ENCODE assay signal across 9 cellular contexts in the genomic region with DNA sequence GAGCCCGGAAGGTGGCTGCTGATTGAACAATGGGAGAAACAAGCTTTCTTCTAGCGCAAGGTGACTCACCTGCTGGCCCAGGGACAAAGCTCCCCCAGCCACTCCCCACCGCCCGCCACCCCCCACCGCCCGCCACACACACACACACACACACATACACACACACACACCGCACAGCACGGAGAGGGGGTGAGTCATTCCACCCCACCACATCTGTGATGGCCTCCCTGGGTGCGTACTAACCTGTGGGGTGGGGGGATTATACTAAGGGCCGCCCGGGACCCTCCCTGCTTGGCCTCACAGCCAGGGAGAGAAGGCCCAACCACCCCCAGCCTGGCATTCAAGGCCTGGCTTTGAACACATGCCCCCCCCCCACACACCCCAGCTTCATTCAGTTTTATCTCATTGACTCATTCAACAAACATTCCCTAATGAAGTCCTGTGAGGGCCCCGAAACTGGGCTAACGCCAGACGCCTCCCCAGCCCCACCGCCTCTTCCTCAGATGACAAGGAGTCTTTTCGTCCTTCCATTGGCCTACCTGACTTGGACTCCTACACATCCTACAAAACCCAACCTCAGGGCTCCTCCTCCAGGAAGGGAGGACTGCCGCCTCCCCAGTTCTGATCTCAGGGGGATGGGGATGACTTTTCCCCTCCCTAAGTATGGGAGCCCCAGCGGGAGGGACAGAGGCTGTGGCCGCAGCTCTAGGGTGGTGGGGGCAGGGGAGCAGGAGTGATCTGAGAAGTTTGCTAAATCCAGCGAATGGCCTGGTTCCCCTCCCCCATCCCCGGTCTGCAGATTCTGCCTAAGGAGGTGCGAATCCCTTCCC. TPM values are rescaled to one million over a fixed set of nuclear protein-coding genes. Genes with fewer than 3 reads are reported as not detected.
DNase-seq lines count a peak whose midpoint lies in the region; ATAC-seq, FAIRE-seq and TF ChIP-seq lines count a peak whose summit lies in the region.
"Had no signal": no experiment of that assay in that cellular context is flagged by ENCODE, and none has a peak within 500 bp of the region (broad histone marks: within the 10 kb centered on the region; RNA-seq: fewer than 3 reads in every experiment).

No MANE protein-coding gene starts in this region.

- TF ChIP-seq CTCF in epithelial cell of esophagus (IDR thresholded peaks at IDR 0.05; ENCODE audit: insufficient read depth, low read depth, low read length, missing control alignments) = no peak

- peak; percentile 89 for DNase-seq in H7
- peak; percentile 99 for DNase-seq in epithelial cell of esophagus (ENCODE audit: low read depth)
- DNase-seq in stimulated activated CD4-positive, alpha-beta T cell treated with anti-CD3 and anti-CD28 coated beads, Interleukin-4, amount 100 ng/mL, for 1 hour = peak; percentile 29
- DNase-seq in SKM-1 treated with dmso at 0.1 percent for 144 hours (lab: John Stamatoyannopoulos, UW; ENCODE audit: unreplicated experiment) = no peak
- DNase-seq in NCI-H526 (lab: John Stamatoyannopoulos, UW) = no peak

- FAIRE-seq in TTC549 (lab: Jason Lieb, UNC) = peak; percentile 37

- H3K27me3 ChIP-seq in H7 (ENCODE audit: control insufficient read depth, insufficient read depth, low read length) = peaks cover 80% of the 10 kb centered on the region

- no peaks in the 10 kb centered on the region for H3K36me3 ChIP-seq in H7 (replicated peaks; ENCODE audit: control insufficient read depth, insufficient read depth, low read length)

- H3K4me3 ChIP-seq in H7 (ENCODE audit: insufficient read depth, low read depth, low read length) (peak overlapping the region; percentile 29), epithelial cell of esophagus (ENCODE audit: low read length) (peak overlapping the region; percentile 43)

- ATAC-seq in HG02798 (IDR thresholded peaks at IDR 0.05; ENCODE audit: poor library complexity, unreplicated experiment) (no peak), GM18519 (IDR thresholded peaks at IDR 0.05; ENCODE audit: low FRiP score, unreplicated experiment) (no peak)

RNA-seq across cellular contexts. Expression of gene ONECUT3, which starts 5.8 kb away (rescaled TPM):
- not detected in 2 replicates for total RNA-seq in H7 (2014; rRNA removed; shearing (Covaris generic))
- total RNA-seq: T-helper 2 cell treated with Interferon-gamma antibody and Interleukin-4, amounts not matched to agents 100 ng/mL and 5 ng/mL, for 36 hours had no signal

Comparison
In these comparisons a context has a peak if more than half of its experiments do, and no peak if none do; other contexts are left out.
1. DNase-seq: peak in H7 (single experiment), epithelial cell of esophagus (single experiment) and stimulated activated CD4-positive, alpha-beta T cell treated with anti-CD3 and anti-CD28 coated beads, Interleukin-4, amount 100 ng/mL, for 1 hour (single experiment); none in SKM-1 treated with dmso at 0.1 percent for 144 hours (single experiment) and NCI-H526 (0 of 2).